In the genomic region with DNA sequence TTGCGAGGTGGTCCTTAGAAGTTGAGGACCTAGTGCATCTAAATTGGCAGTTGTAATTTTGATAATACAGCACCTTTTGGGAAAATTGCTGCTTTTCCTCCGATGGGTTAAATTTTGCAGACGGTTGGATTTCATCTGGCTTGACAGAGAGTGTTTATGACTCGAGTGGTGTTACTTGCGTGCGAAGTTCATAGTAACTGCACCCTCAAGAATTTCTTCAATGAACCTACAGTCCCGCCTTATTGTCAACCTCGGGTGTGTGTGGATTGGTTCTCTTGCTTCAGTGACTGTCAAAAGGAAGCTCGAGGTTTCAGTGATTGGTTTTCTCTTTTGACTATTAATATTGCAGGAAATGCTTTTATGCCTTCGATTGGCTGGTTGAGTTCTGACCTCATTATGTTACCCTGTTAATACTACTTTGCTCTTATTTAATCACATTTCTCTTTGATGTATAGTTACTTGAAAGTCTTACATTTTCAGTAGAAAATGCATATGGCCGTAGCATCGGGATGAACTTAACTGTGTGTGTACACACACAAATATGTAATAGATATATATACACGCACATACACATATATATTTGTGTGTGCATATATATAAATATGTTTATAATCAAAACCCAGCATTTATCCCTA, we compare ENCODE assay signal across 8 cellular contexts. TPM values are rescaled to one million over a fixed set of nuclear protein-coding genes. Genes with fewer than 3 reads are reported as not detected.
A peak's percentile ranks its signal among the peaks of the same experiment; 100 is the strongest.
DNase-seq lines count a peak whose midpoint lies in the region; ATAC-seq and TF ChIP-seq lines count a peak whose summit lies in the region.

No MANE protein-coding gene starts in this region.

- peaks cover 10% of the 10 kb centered on the region for H3K36me3 Mint-ChIP-seq in activated naive CD8-positive, alpha-beta T cell treated with anti-CD3 and anti-CD28 coated beads for 36 hours
- H3K36me3 Mint-ChIP-seq in glutamatergic neuron (ENCODE audit: unreplicated experiment) = no peaks in the 10 kb centered on the region

- H3K9me3 ChIP-seq in parathyroid adenoma (ENCODE audit: control insufficient read depth, low read length) = no peaks in the 10 kb centered on the region

- peaks cover 19% of the 10 kb centered on the region for H4K20me1 ChIP-seq in KMS-11 (ENCODE audit: insufficient read depth)

- DNase-seq in EH (ENCODE audit: low read depth) = peak; percentile 93
- DNase-seq in RWPE1 (ENCODE audit: low spot score) = peak; percentile 70
- DNase-seq in activated naive CD8-positive, alpha-beta T cell treated with anti-CD3 and anti-CD28 coated beads for 36 hours = peak; percentile 58
- DNase-seq in glutamatergic neuron = no peak

- H3K4me1 ChIP-seq in KMS-11 (ENCODE audit: low read depth, poor library complexity, severe bottlenecking) (peaks cover 19% of the 10 kb centered on the region), parathyroid adenoma (peaks cover 5% of the 10 kb centered on the region), urinary bladder (ENCODE audit: insufficient read depth) (no peaks in the 10 kb centered on the region)

- POLR2A ChIA-PET in RWPE1 (lab: Yijun Ruan, JAX; ENCODE audit: low non-redundant PET) = no interaction called here

- H3K27me3 Mint-ChIP-seq in activated naive CD8-positive, alpha-beta T cell treated with anti-CD3 and anti-CD28 coated beads for 36 hours = no peaks in the 10 kb centered on the region
- H3K27me3 Mint-ChIP-seq in glutamatergic neuron (ENCODE audit: unreplicated experiment) = peaks cover 10% of the 10 kb centered on the region

- H3K4me3 ChIP-seq in KMS-11 (IDR thresholded peaks at IDR 0.05; ENCODE audit: insufficient read depth, low read depth, low read length) (peak overlapping the region; percentile 84), parathyroid adenoma (ENCODE audit: low read depth, low read length) (peak overlapping the region; percentile 90), urinary bladder (ENCODE audit: low read depth, low read length) (peak overlapping the region; percentile 87)

- H3K4me2 ChIP-seq in KMS-11 (peak overlapping the region; percentile 87), parathyroid adenoma (ENCODE audit: low read length) (peak overlapping the region; percentile 76)

- H3K79me2 ChIP-seq in KMS-11 (ENCODE audit: insufficient read depth, low read depth) (peaks cover 56% of the 10 kb centered on the region), parathyroid adenoma (peaks cover 24% of the 10 kb centered on the region)

- peaks cover 46% of the 10 kb centered on the region for H3K4me1 Mint-ChIP-seq in activated naive CD8-positive, alpha-beta T cell treated with anti-CD3 and anti-CD28 coated beads for 36 hours
- peaks cover 11% of the 10 kb centered on the region for H3K4me1 Mint-ChIP-seq in glutamatergic neuron (ENCODE audit: low read depth, unreplicated experiment)

- peak overlapping the region; percentile 48 for H2AFZ ChIP-seq in KMS-11 (ENCODE audit: low read depth)
- H2AFZ ChIP-seq in parathyroid adenoma = peak overlapping the region; percentile 80

- H3K27ac ChIP-seq in KMS-11 = peak overlapping the region; percentile 80
- peak overlapping the region; percentile 96 for H3K27ac ChIP-seq in RWPE1
- H3K27ac ChIP-seq in parathyroid adenoma = peak overlapping the region; percentile 92
- H3K27ac ChIP-seq in urinary bladder (ENCODE audit: low read depth) = peak overlapping the region; percentile 95

- H3K9me3 Mint-ChIP-seq in activated naive CD8-positive, alpha-beta T cell treated with anti-CD3 and anti-CD28 coated beads for 36 hours = no peaks in the 10 kb centered on the region
- H3K9me3 Mint-ChIP-seq in glutamatergic neuron (ENCODE audit: unreplicated experiment) = peaks cover 10% of the 10 kb centered on the region

- H3K36me3 ChIP-seq in KMS-11 (ENCODE audit: insufficient read depth) (no peaks in the 10 kb centered on the region), parathyroid adenoma (ENCODE audit: control insufficient read depth, insufficient read depth, low read length) (no peaks in the 10 kb centered on the region), urinary bladder (ENCODE audit: insufficient read depth) (no peaks in the 10 kb centered on the region)

- peak overlapping the region; percentile 96 for H3K27ac Mint-ChIP-seq in activated naive CD8-positive, alpha-beta T cell treated with anti-CD3 and anti-CD28 coated beads for 36 hours
- peak overlapping the region; percentile 87 for H3K27ac Mint-ChIP-seq in glutamatergic neuron (ENCODE audit: unreplicated experiment)

- no peak for TF ChIP-seq CTCF in KMS-11 (conservative IDR thresholded peaks at IDR 0.05; ENCODE audit: low read depth, low read length)
- no peak for TF ChIP-seq CTCF in RWPE1 (conservative IDR thresholded peaks at IDR 0.05; ENCODE audit: low read depth)
- no peak for TF ChIP-seq CTCF in glutamatergic neuron (IDR thresholded peaks at IDR 0.05; ENCODE audit: partially characterized antibody, unreplicated experiment)
- TF ChIP-seq CTCF in parathyroid adenoma (IDR thresholded peaks at IDR 0.05) = no peak

- H3K27me3 ChIP-seq in KMS-11 (ENCODE audit: insufficient read depth, low read depth) (0 out of 2 replicates have a peak, but pooled peaks cover 5% of the 10 kb centered on the region), parathyroid adenoma (ENCODE audit: control insufficient read depth, insufficient read depth, low read length) (no peaks in the 10 kb centered on the region)

- peak overlapping the region; percentile 90 for H3K4me3 Mint-ChIP-seq in activated naive CD8-positive, alpha-beta T cell treated with anti-CD3 and anti-CD28 coated beads for 36 hours
- H3K4me3 Mint-ChIP-seq in glutamatergic neuron (ENCODE audit: unreplicated experiment) = peak overlapping the region; percentile 97

- WGBS in urinary bladder = 7% methylated on average over 13 of the region's 13 CpGs

- H3K9ac ChIP-seq in KMS-11 (peak overlapping the region; percentile 70), parathyroid adenoma (no peak overlapping the region)

- ATAC-seq in GM21825 (IDR thresholded peaks at IDR 0.05; ENCODE audit: unreplicated experiment) = peak; percentile 39

- CTCF ChIA-PET in RWPE1 (lab: Yijun Ruan, JAX) = interaction anchor here (0.7 kb wide), 1 partner anchor 371 kb away, joined by 3 read pairs; no protein-coding TSS in a partner anchor

RNA-seq across cellular contexts. Expression of gene EPC2, which starts 1.5 kb away (rescaled TPM):
- total RNA-seq in activated naive CD8-positive, alpha-beta T cell treated with anti-CD3 and anti-CD28 coated beads for 36 hours = 10 to 100 TPM; 23.9 to 28.5 TPM
- total RNA-seq in glutamatergic neuron (ENCODE audit: unreplicated experiment) (40.9 TPM), urinary bladder (80.9 TPM)
- polyA plus RNA-seq in urinary bladder = 18.9 TPM
